Comparison of ENCODE assay signal across 15 cellular contexts in the genomic region with DNA sequence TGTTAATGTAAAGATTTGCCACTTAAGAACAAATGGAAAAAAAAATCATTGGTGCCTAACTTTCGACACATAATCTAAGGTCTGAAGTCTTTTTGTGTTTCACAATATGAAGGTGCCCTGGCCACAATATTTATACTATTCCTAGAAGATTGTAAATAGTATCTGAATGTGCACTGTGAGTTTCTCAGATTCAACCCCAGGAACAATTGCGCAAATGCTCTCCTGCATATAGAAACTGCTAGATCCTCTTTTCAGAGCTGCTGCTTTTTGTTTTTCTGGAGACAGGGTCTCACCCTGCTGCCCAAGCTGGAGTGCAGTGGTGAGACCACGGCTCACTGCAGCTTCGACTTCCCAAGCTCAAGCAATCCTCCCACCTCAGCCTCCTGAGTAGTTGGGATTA.
"Had no signal": no experiment of that assay in that cellular context is flagged by ENCODE, and none has a peak within 500 bp of the region (broad histone marks: within the 10 kb centered on the region; RNA-seq: fewer than 3 reads in every experiment).

No MANE protein-coding gene starts in this region.

- H3K9me3 ChIP-seq: ascending aorta, ovary, psoas muscle, tibial nerve, uterus had no signal

- DNase-seq: activated CD4-positive, alpha-beta T cell treated with anti-CD3 and anti-CD28 coated beads, Interleukin-2, amount 50 U/mL, for 1 hour; activated CD8-positive, alpha-beta memory T cell treated with anti-CD3 and anti-CD28 coated beads, Interleukin-2, amount 50 U/mL, for 4 hours; activated naive CD4-positive, alpha-beta T cell treated with anti-CD3 and anti-CD28 coated beads for 36 hours; activated T-cell treated with anti-CD3 and anti-CD28 coated beads, Interleukin-2, amount 50 U/mL, for 4 hours; erythroblast; naive thymus-derived CD8-positive, alpha-beta T cell; ovary; psoas muscle; right cardiac atrium; T1000; uterus had no signal

- H3K4me1 ChIP-seq: ascending aorta, psoas muscle, tibial nerve, uterus had no signal

- H3K4me3 ChIP-seq: ascending aorta, coronary artery, ovary, psoas muscle, skin epidermis, tibial nerve, uterus had no signal

- H3K27me3 ChIP-seq: ascending aorta, ovary, tibial nerve, uterus had no signal

- ATAC-seq: activated T-cell treated with anti-CD3 and anti-CD28 coated beads, Interleukin-2, amount 50 U/mL, for 4 hours; naive thymus-derived CD8-positive, alpha-beta T cell; psoas muscle; right cardiac atrium had no signal

- H3K36me3 ChIP-seq: ascending aorta, ovary, tibial nerve, uterus had no signal

- H3K27ac ChIP-seq: ascending aorta, coronary artery, ovary, psoas muscle, skin epidermis, uterus had no signal
